Comparison of ENCODE assay signal across 21 cellular contexts in genomic region chr4:185565696-185566095, GRCh38. TPM values are rescaled to one million over a fixed set of nuclear protein-coding genes. Genes with fewer than 3 reads are reported as not detected.
DNase-seq lines count a peak whose midpoint lies in the region; ATAC-seq, FAIRE-seq and TF ChIP-seq lines count a peak whose summit lies in the region.
"Had no signal": no experiment of that assay in that cellular context is flagged by ENCODE, and none has a peak within 500 bp of the region (broad histone marks: within the 10 kb centered on the region; RNA-seq: fewer than 3 reads in every experiment).

No MANE protein-coding gene starts in this region.

- in situ Hi-C loops in HepG2 (cut with HindIII; ENCODE audit: extremely low pct_ligation_motif_present, low pct_unique_long_range_greater_than_20kb), result no loop called here

- H3K4me3 ChIP-seq in HepG2 (replicated peaks in 1 of 3; ENCODE audit: insufficient read depth in 1 of 3, low read depth in 2 of 3, low read length in 3 of 3) (no peak overlapping the region), right lobe of liver (no peak overlapping the region), lung (no peak overlapping the region), rectal smooth muscle tissue (ENCODE audit: low read length) (no peak overlapping the region), aorta (ENCODE audit: low read length in 2 of 2) (no peak overlapping the region)
- H3K4me3 ChIP-seq: vagina had no signal

- H3K36me3 ChIP-seq in HepG2 (replicated peaks in 1 of 2; ENCODE audit: control insufficient read depth in 1 of 2, insufficient read depth in 2 of 2, low read length in 2 of 2) (no peaks in the 10 kb centered on the region), right lobe of liver (no peaks in the 10 kb centered on the region), lung (ENCODE audit: control insufficient read depth in 2 of 2, insufficient read depth in 2 of 2, low read length in 2 of 2) (no peaks in the 10 kb centered on the region), rectal smooth muscle tissue (ENCODE audit: control insufficient read depth, insufficient read depth, low read length) (no peaks in the 10 kb centered on the region), aorta (ENCODE audit: control insufficient read depth in 1 of 2, insufficient read depth in 2 of 2, low read length in 1 of 2) (no peaks in the 10 kb centered on the region)
- H3K36me3 ChIP-seq: vagina had no signal

- no peak overlapping the region for H3K4me3 Mint-ChIP-seq in natural killer cell
- H3K4me3 Mint-ChIP-seq: activated naive CD4-positive, alpha-beta T cell treated with anti-CD3 and anti-CD28 coated beads for 36 hours; activated T-cell treated with anti-CD3 and anti-CD28 coated beads, Interleukin-2, amount 50 U/mL, for 4 hours had no signal

- H3K27me3 Mint-ChIP-seq in natural killer cell (ENCODE audit: low read depth in 2 of 2), result peaks cover 0 to 9% of the 10 kb centered on the region in 2 donors

- H3K4me1 Mint-ChIP-seq in natural killer cell, result no peaks in the 10 kb centered on the region

- FAIRE-seq in HepG2 (lab: Jason Lieb, UNC), result no peak
- FAIRE-seq: keratinocyte had no signal

- H3K4me1 ChIP-seq in HepG2 (ENCODE audit: insufficient read depth, low read length) (peaks cover 42% of the 10 kb centered on the region), right lobe of liver (peaks cover 0 to 4% (median 2%) of the 10 kb centered on the region in 4 donors), lung (ENCODE audit: control insufficient read depth in 2 of 2, insufficient read depth in 2 of 2, low read length in 2 of 2) (peaks cover 4 to 10% of the 10 kb centered on the region in 2 donors), rectal smooth muscle tissue (ENCODE audit: control insufficient read depth, insufficient read depth, low read length) (peaks cover 32% of the 10 kb centered on the region), aorta (ENCODE audit: control insufficient read depth in 1 of 2, insufficient read depth in 2 of 2, low read length in 2 of 2) (peaks cover 5 to 9% of the 10 kb centered on the region in 2 donors)
- H3K4me1 ChIP-seq: vagina had no signal

- intact Hi-C loops in HepG2 (cut with micrococcal nuclease; ENCODE audit: unreplicated experiment) (loop anchor here (5.0 kb wide), 1 partner anchor 63 kb away; no protein-coding TSS in a partner anchor), right lobe of liver (cut with DNase I) (no loop called here), aorta (cut with DNase I) (loop anchor here in 1 of 2 donors (5.0 kb wide), 1 partner anchor 33 kb away; no protein-coding TSS in a partner anchor), natural killer cell (cut with micrococcal nuclease) (no loop called here)

- H3K79me2 ChIP-seq in HepG2 (ENCODE audit: insufficient read depth, low read length), result no peaks in the 10 kb centered on the region

- H3K27me3 ChIP-seq in HepG2 (ENCODE audit: control insufficient read depth in 1 of 2, insufficient read depth in 2 of 2, low read length in 2 of 2) (no peaks in the 10 kb centered on the region; a peak in 1 of 5 replicates), right lobe of liver (no peaks in the 10 kb centered on the region), lung (ENCODE audit: control insufficient read depth, insufficient read depth) (no peaks in the 10 kb centered on the region), rectal smooth muscle tissue (ENCODE audit: control insufficient read depth, insufficient read depth, low read length) (no peaks in the 10 kb centered on the region), aorta (ENCODE audit: control insufficient read depth in 1 of 2, insufficient read depth in 2 of 2, low read length in 1 of 2) (no peaks in the 10 kb centered on the region)
- H3K27me3 ChIP-seq: vagina had no signal

- no peak overlapping the region for H3K4me2 ChIP-seq in HepG2 (ENCODE audit: low read depth, low read length)

- ATAC-seq in HepG2 (no peak), right lobe of liver (no peak), lung (ENCODE audit: insufficient read depth, low FRiP score) (no peak), aorta (ENCODE audit: low FRiP score) (no peak), natural killer cell (no peak)

- TF ChIP-seq CTCF in HepG2 (CRISPR knock-in tag; IDR thresholded peaks at IDR 0.05) (no peak), right lobe of liver (IDR thresholded peaks at IDR 0.05) (no peak), lung (IDR thresholded peaks at IDR 0.05; ENCODE audit: control extremely low read depth, extremely low read depth) (no peak), natural killer cell (IDR thresholded peaks at IDR 0.05) (no peak)

- no peak overlapping the region for H2AFZ ChIP-seq in HepG2 (ENCODE audit: low read length)

- H3K9me3 ChIP-seq in HepG2 (ENCODE audit: low read length) (no peaks in the 10 kb centered on the region), right lobe of liver (no peaks in the 10 kb centered on the region), lung (ENCODE audit: control insufficient read depth in 2 of 2, insufficient read depth in 1 of 2, low read length in 1 of 2) (peaks cover 0 to 1% of the 10 kb centered on the region in 2 donors), aorta (ENCODE audit: control insufficient read depth, low read length) (no peaks in the 10 kb centered on the region)
- H3K9me3 ChIP-seq: vagina had no signal

- no peak for TF ChIP-seq RAD21 in HepG2 (CRISPR knock-in tag; IDR thresholded peaks at IDR 0.05)

- H3K36me3 Mint-ChIP-seq in natural killer cell, result no peaks in the 10 kb centered on the region

- no peak overlapping the region for H3K9ac ChIP-seq in HepG2 (ENCODE audit: insufficient read depth, low read depth, low read length)
- no peak overlapping the region for H3K9ac ChIP-seq in rectal smooth muscle tissue (ENCODE audit: low read length)

- H3K27ac ChIP-seq in HepG2 (ENCODE audit: extremely low read length, insufficient read depth, low read length), result peak overlapping the region; percentile 11
- H3K27ac ChIP-seq in right lobe of liver, result no peak overlapping the region
- H3K27ac ChIP-seq in lung (ENCODE audit: low read depth in 1 of 2, low read length in 1 of 2), result peak overlapping the region; percentile 0 to 34
- H3K27ac ChIP-seq in rectal smooth muscle tissue (ENCODE audit: low read depth, low read length), result peak overlapping the region; percentile 93
- H3K27ac ChIP-seq in aorta (ENCODE audit: low read depth in 1 of 2, low read length in 2 of 2), result peak overlapping the region; percentile 61 to 99
- H3K27ac ChIP-seq: HL-60 had no signal

- H3K9me3 Mint-ChIP-seq in natural killer cell, result peaks cover 0 to 3% of the 10 kb centered on the region in 2 donors
- H3K9me3 Mint-ChIP-seq: activated naive CD4-positive, alpha-beta T cell treated with anti-CD3 and anti-CD28 coated beads for 36 hours; activated T-cell treated with anti-CD3 and anti-CD28 coated beads, Interleukin-2, amount 50 U/mL, for 4 hours had no signal

- no peak for TF ChIP-seq EP300 in HepG2 (IDR thresholded peaks at IDR 0.05; ENCODE audit: low read depth in 2 of 2, low read length in 2 of 2)
- no peak for TF ChIP-seq EP300 in HepG2 (CRISPR knock-in tag; IDR thresholded peaks at IDR 0.05; ENCODE audit: borderline replicate concordance)

- DNase-seq in HepG2 (ENCODE audit: low spot score) (no peak), right lobe of liver (no peak), lung (ENCODE audit: low spot score) (no peak), aorta (no peak), amniotic stem cell (lab: John Stamatoyannopoulos, UW) (no peak), GOT3 (lab: John Stamatoyannopoulos, UW) (no peak), natural killer cell (no peak)
- DNase-seq: activated CD4-positive, alpha-beta T cell treated with anti-CD3 and anti-CD28 coated beads for 1 hour; activated T-cell treated with anti-CD3 and anti-CD28 coated beads, Interleukin-2, amount 50 U/mL, for 4 hours; DMS79; effector CD4-positive, alpha-beta T cell; erythroblast; foreskin melanocyte; NCI-H1105 treated with DMSO at 0.1 percent for 48 hours; NCI-H2029 treated with DMSO at 0.1 percent for 48 hours; NCI-H82 had no signal

- POLR2A ChIA-PET in HepG2 (lab: Yijun Ruan, JAX), result no interaction called here

- 89% methylated on average over 3 of the region's 3 CpGs for WGBS in HepG2 (ENCODE audit: low lambda C conversion rate)
- WGBS in right lobe of liver (ENCODE audit: insufficient coverage, low coverage, low lambda C conversion rate, missing lambda C conversion rate), result 63% methylated on average over 3 of the region's 3 CpGs
- 81 to 87% methylated on average over 3 of the region's 3 CpGs for WGBS in lung, 2 donors
- 36 to 51% methylated on average over 3 of the region's 3 CpGs for WGBS in aorta, 2 donors

- CTCF ChIA-PET in HepG2 (lab: Yijun Ruan, JAX; ENCODE audit: low intra/inter-chr PET ratio, low total read pairs), result no interaction called here

- no peaks in the 10 kb centered on the region for H4K20me1 ChIP-seq in HepG2 (ENCODE audit: insufficient read depth, low read length)

- TF ChIP-seq POLR2A in HepG2 (IDR thresholded peaks at IDR 0.05; ENCODE audit: insufficient read depth in 1 of 2, low read depth in 2 of 2, low read length in 2 of 2), result no peak
- TF ChIP-seq POLR2A in right lobe of liver (IDR thresholded peaks at IDR 0.05), result no peak

- BruUV-seq in HepG2 (replicated peaks; lab: Mats Ljungman, UMichigan), result no TSS peak

- H3K27ac Mint-ChIP-seq in natural killer cell, result no peak overlapping the region
- H3K27ac Mint-ChIP-seq: activated naive CD4-positive, alpha-beta T cell treated with anti-CD3 and anti-CD28 coated beads for 36 hours had no signal

RNA-seq across cellular contexts. Expression of gene PDLIM3, which starts 30.4 kb away (rescaled TPM):
- total RNA-seq in HepG2 (2016; rRNA removed; fragmentation: Illumina TruSeq; extraction: Trizol), result 5.9 and 6.3 TPM in 2 replicates
- 2.5 and 3.1 TPM in 2 replicates for total RNA-seq in HepG2 (2016; cell fraction: cytosol; rRNA removed; fragmentation: Illumina TruSeq; extraction: Trizol; ENCODE audit: low read depth)
- total RNA-seq in HepG2 (2016; cell fraction: insoluble cytoplasmic fraction; rRNA removed; fragmentation: Illumina TruSeq; extraction: Trizol), result 6.4 and 8.1 TPM in 2 replicates
- 5.3 TPM in 2 replicates for total RNA-seq in HepG2 (2016; cell fraction: membrane; rRNA removed; fragmentation: Illumina TruSeq; extraction: Trizol)
- total RNA-seq in HepG2 (2016; cell fraction: nucleus; rRNA removed; fragmentation: Illumina TruSeq; extraction: Trizol), result 5.3 and 5.9 TPM in 2 replicates
- 14.0 and 14.8 TPM in 2 replicates for polyA plus RNA-seq in HepG2 (2011; rRNA removed)
- polyA plus RNA-seq in HepG2 (2011; cell fraction: cytosol; rRNA removed), result 14.0 and 16.0 TPM in 2 replicates
- 10.4 and 14.3 TPM in 2 replicates for polyA plus RNA-seq in HepG2 (2011; cell fraction: nucleus; rRNA removed)
- 3.0 and 13.6 TPM in 2 replicates for polyA plus RNA-seq in HepG2 (2012)
- polyA plus RNA-seq in HepG2 (2016; cell fraction: cytosol; fragmentation: Illumina TruSeq; extraction: Trizol; ENCODE audit: low read depth), result 3.0 and 3.2 TPM in 2 replicates
- polyA plus RNA-seq in HepG2 (2016; cell fraction: insoluble cytoplasmic fraction; fragmentation: Illumina TruSeq; extraction: Trizol; ENCODE audit: low read depth), result 7.6 and 8.1 TPM in 2 replicates
- 3.8 and 4.4 TPM in 2 replicates for polyA plus RNA-seq in HepG2 (2016; cell fraction: membrane; fragmentation: Illumina TruSeq; extraction: Trizol; ENCODE audit: low read depth)
- 4.3 and 4.8 TPM in 2 replicates for polyA plus RNA-seq in HepG2 (2016; cell fraction: nucleus; fragmentation: Illumina TruSeq; extraction: Trizol; ENCODE audit: insufficient read depth, low read depth)
- 6.4 and 20.2 TPM in 2 replicates for polyA minus RNA-seq in HepG2 (2011; rRNA and poly(A)+ RNA removed; ENCODE audit: low replicate concordance)
- polyA minus RNA-seq in HepG2 (2011; cell fraction: cytosol; rRNA and poly(A)+ RNA removed), result 8.4 and 8.7 TPM in 2 replicates
- 17.7 and 18.2 TPM in 2 replicates for polyA minus RNA-seq in HepG2 (2011; cell fraction: nucleus; rRNA and poly(A)+ RNA removed)
- 10 to 100 TPM in 2 of 6 experiments, 1 to 10 TPM in 4; 1.8 to 23.7 (median 6.1) TPM for total RNA-seq in right lobe of liver
- total RNA-seq in lung, result 10 to 100 TPM; 42.0 to 58.1 TPM
- polyA plus RNA-seq in lung, result 10 to 100 TPM; 21.5 to 25.8 TPM
- total RNA-seq in aorta, result 100 to 1,000 TPM; 411 to 805 TPM
- 100 to 1,000 TPM; 299 to 481 TPM for polyA plus RNA-seq in aorta
- total RNA-seq in natural killer cell, result not detected
- total RNA-seq: activated T-cell treated with anti-CD3 and anti-CD28 coated beads, Interleukin-2, amount 50 U/mL, for 4 hours had no signal
- polyA plus RNA-seq: keratinocyte had no signal

Comparison
In these comparisons a context has a peak if more than half of its experiments do, and no peak if none do; other contexts are left out.
1. H3K27ac ChIP-seq: peak in HepG2 (single experiment), lung (2 of 2), rectal smooth muscle tissue (single experiment) and aorta (2 of 2); none in right lobe of liver (0 of 3).
2. RNA of gene PDLIM3, which starts 30.4 kb away (total RNA-seq): 411 to 805 TPM in aorta; 42.0 to 58.1 TPM in lung, 1.8 to 23.7 TPM in right lobe of liver, 2.5 to 8.1 TPM in HepG2 and not detected in natural killer cell; every median in the first group is over 4 times any median in the second.